In the genomic region with DNA sequence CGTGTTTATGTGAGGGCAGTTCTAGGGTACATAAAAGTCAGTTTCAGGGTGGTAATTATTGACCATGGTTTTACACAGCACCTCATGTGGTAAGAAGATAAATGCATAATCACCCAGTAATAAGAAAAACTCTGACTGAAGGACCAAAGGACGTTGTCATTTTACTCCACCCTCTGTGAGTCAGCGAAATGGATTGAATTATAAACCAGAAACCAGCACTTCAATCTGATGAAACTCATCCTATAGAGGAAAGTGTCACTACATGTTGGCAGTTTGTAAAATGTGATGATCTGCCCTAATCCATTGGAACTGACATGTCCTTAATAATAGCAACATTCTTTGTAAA, we compare ENCODE assay signal across 14 cellular contexts.
DNase-seq lines count a peak whose midpoint lies in the region; ATAC-seq and TF ChIP-seq lines count a peak whose summit lies in the region.
"Had no signal": no experiment of that assay in that cellular context is flagged by ENCODE, and none has a peak within 500 bp of the region (broad histone marks: within the 10 kb centered on the region; RNA-seq: fewer than 3 reads in every experiment).

No MANE protein-coding gene starts in this region.

- POLR2A ChIA-PET in PC-3 (lab: Charles Lee; ENCODE audit: unreplicated experiment) = no interaction called here

- no peaks in the 10 kb centered on the region for H3K9me3 ChIP-seq in PC-3 (ENCODE audit: low read length)
- H3K9me3 ChIP-seq: tibial nerve had no signal

- no peaks in the 10 kb centered on the region for H3K27me3 ChIP-seq in PC-3 (ENCODE audit: low read length)
- H3K27me3 ChIP-seq: tibial nerve had no signal

- H3K4me1 ChIP-seq in PC-3 (ENCODE audit: insufficient read depth, low read length) = peaks cover 31% of the 10 kb centered on the region
- H3K4me1 ChIP-seq: tibial nerve had no signal

- TF ChIP-seq CTCF in Calu3 (IDR thresholded peaks at IDR 0.05; ENCODE audit: unreplicated experiment) = no peak
- no peak for TF ChIP-seq CTCF in PC-3 (conservative IDR thresholded peaks at IDR 0.05; ENCODE audit: low read depth, low read length)
- peak; percentile 8 for TF ChIP-seq CTCF in epithelial cell of esophagus (IDR thresholded peaks at IDR 0.05; ENCODE audit: insufficient read depth, low read depth, low read length, missing control alignments)
- no peak for TF ChIP-seq CTCF in nephron progenitor cell (IDR thresholded peaks at IDR 0.05)

- no peaks in the 10 kb centered on the region for H3F3A ChIP-seq in PC-3 (ENCODE audit: low read length, unreplicated experiment)

- H3K27me3 Mint-ChIP-seq in Calu3 (ENCODE audit: unreplicated experiment) = no peaks in the 10 kb centered on the region
- H3K27me3 Mint-ChIP-seq in nephron progenitor cell (ENCODE audit: low read depth, poor library complexity) = no peaks in the 10 kb centered on the region
- H3K27me3 Mint-ChIP-seq: B cell, IgD-negative memory B cell had no signal

- intact Hi-C loops in Calu3 (cut with micrococcal nuclease; ENCODE audit: unreplicated experiment) (loop anchor here (1.0 to 10.0 kb wide), 3 partner anchors 43 to 237 kb away; no protein-coding TSS in a partner anchor), PC-3 (cut with micrococcal nuclease) (loop anchor here (1.0 to 10.0 kb wide), 5 partner anchors 36 to 207 kb away; no protein-coding TSS in a partner anchor)

- no peaks in the 10 kb centered on the region for H3K36me3 ChIP-seq in PC-3 (ENCODE audit: low read depth, low read length)
- H3K36me3 ChIP-seq: tibial nerve had no signal

- H4K20me1 ChIP-seq in PC-3 (ENCODE audit: low read length) = no peaks in the 10 kb centered on the region

- BruUV-seq in Calu3 (replicated peaks; lab: Mats Ljungman, UMichigan) (no TSS peak), PC-3 (replicated peaks; lab: Mats Ljungman, UMichigan) (no TSS peak)

- DNase-seq in Calu3 (peak; percentile 13), PC-3 (peak; percentile 85), epithelial cell of esophagus (ENCODE audit: low read depth) (peak; percentile 97), nephron progenitor cell (no peak), NCI-H82 treated with DMSO at 0.1 percent for 48 hours (lab: John Stamatoyannopoulos, UW; ENCODE audit: unreplicated experiment) (no peak), GM19240 (ENCODE audit: insufficient read length, low spot score) (no peak), DMS153 (lab: John Stamatoyannopoulos, UW) (no peak)
- DNase-seq in activated naive CD4-positive, alpha-beta T cell treated with Interleukin-2 at 50 U/mL for 16 hours = no peak
- DNase-seq: activated naive CD8-positive, alpha-beta T cell treated with anti-CD3 and anti-CD28 coated beads, Interleukin-2, amount 10 ng/mL, durations not matched to agents 7 days and 5 days; NCI-H1930; T-helper 17 cell had no signal

- peak; percentile 84 for ATAC-seq in PC-3
- ATAC-seq: T-helper 17 cell had no signal

- peak overlapping the region; percentile 63 for H3K4me2 ChIP-seq in PC-3 (ENCODE audit: low read length)

- H3K4me3 Mint-ChIP-seq in Calu3 (ENCODE audit: low read depth, unreplicated experiment) (no peak overlapping the region), nephron progenitor cell (no peak overlapping the region)
- H3K4me3 Mint-ChIP-seq: activated naive CD8-positive, alpha-beta T cell treated with anti-CD3 and anti-CD28 coated beads, Interleukin-2, amount 10 ng/mL, durations not matched to agents 7 days and 5 days; B cell; IgD-negative memory B cell; T-helper 17 cell had no signal

- no peak overlapping the region for H3K4me3 ChIP-seq in PC-3 (ENCODE audit: low read length)
- no peak overlapping the region for H3K4me3 ChIP-seq in epithelial cell of esophagus (ENCODE audit: low read length)
- H3K4me3 ChIP-seq: tibial nerve had no signal

- no peaks in the 10 kb centered on the region for H3K9me2 ChIP-seq in PC-3 (replicated peaks; ENCODE audit: low read length)

- peaks cover 4% of the 10 kb centered on the region for H3K9me3 Mint-ChIP-seq in Calu3 (ENCODE audit: low read depth, unreplicated experiment)
- peaks cover 4% of the 10 kb centered on the region for H3K9me3 Mint-ChIP-seq in nephron progenitor cell

- H3K4me1 Mint-ChIP-seq in Calu3 (ENCODE audit: low read depth, unreplicated experiment) (no peaks in the 10 kb centered on the region), nephron progenitor cell (no peaks in the 10 kb centered on the region)
- H3K4me1 Mint-ChIP-seq: activated naive CD8-positive, alpha-beta T cell treated with anti-CD3 and anti-CD28 coated beads, Interleukin-2, amount 10 ng/mL, durations not matched to agents 7 days and 5 days; B cell; IgD-negative memory B cell; T-helper 17 cell had no signal

- peak overlapping the region; percentile 69 for H3K9ac ChIP-seq in PC-3 (ENCODE audit: low read length)

- peak overlapping the region; percentile 97 for H3K27ac ChIP-seq in PC-3 (ENCODE audit: low read length)

- CTCF ChIA-PET in Calu3 (lab: Charles Lee) = no interaction called here
- CTCF ChIA-PET in PC-3 (lab: Charles Lee) = no interaction called here

- H3K27ac Mint-ChIP-seq in Calu3 (ENCODE audit: unreplicated experiment) (peak overlapping the region; percentile 86), nephron progenitor cell (peak overlapping the region; percentile 86)
- H3K27ac Mint-ChIP-seq: activated naive CD8-positive, alpha-beta T cell treated with anti-CD3 and anti-CD28 coated beads, Interleukin-2, amount 10 ng/mL, durations not matched to agents 7 days and 5 days; B cell; IgD-negative memory B cell; T-helper 17 cell had no signal

- H3K36me3 Mint-ChIP-seq in Calu3 (ENCODE audit: insufficient read depth, unreplicated experiment) (no peaks in the 10 kb centered on the region), nephron progenitor cell (ENCODE audit: low read depth) (no peaks in the 10 kb centered on the region)
- H3K36me3 Mint-ChIP-seq: IgD-negative memory B cell had no signal

- H3K79me2 ChIP-seq in PC-3 (ENCODE audit: low read length) = no peaks in the 10 kb centered on the region

- peak overlapping the region; percentile 58 for H2AFZ ChIP-seq in PC-3 (ENCODE audit: low read length)

Comparison
In these comparisons a context has a peak if more than half of its experiments do, and no peak if none do; other contexts are left out.
1. DNase-seq: peak in Calu3 (single experiment), PC-3 (single experiment) and epithelial cell of esophagus (single experiment); none in nephron progenitor cell (single experiment), NCI-H82 treated with DMSO at 0.1 percent for 48 hours (single experiment), GM19240 (single experiment), DMS153 (single experiment) and activated naive CD4-positive, alpha-beta T cell treated with Interleukin-2 at 50 U/mL for 16 hours (single experiment).